In genomic region chr3:194138732-194139084, GRCh38 we compare ENCODE assay signal across 9 cellular contexts. TPM values are rescaled to one million over a fixed set of nuclear protein-coding genes. Genes with fewer than 3 reads are reported as not detected.
DNase-seq lines count a peak whose midpoint lies in the region; ATAC-seq and TF ChIP-seq lines count a peak whose summit lies in the region.
"Had no signal": no experiment of that assay in that cellular context is flagged by ENCODE, and none has a peak within 500 bp of the region (broad histone marks: within the 10 kb centered on the region; RNA-seq: fewer than 3 reads in every experiment).

No MANE protein-coding gene starts in this region.

- H3K27me3 ChIP-seq in right atrium auricular region (no peaks in the 10 kb centered on the region), colonic mucosa (no peaks in the 10 kb centered on the region), vagina (no peaks in the 10 kb centered on the region)
- H3K27me3 ChIP-seq in effector memory CD4-positive, alpha-beta T cell (replicated peaks; ENCODE audit: control insufficient read depth, insufficient read depth, low read length, poor library complexity, severe bottlenecking): peaks cover 30% of the 10 kb centered on the region

- peak overlapping the region in 1 of 2 donors; percentile 80 for H3K9ac ChIP-seq in colonic mucosa (ENCODE audit: low read depth in 2 of 2, low read length in 2 of 2)

- H3K9me3 ChIP-seq in right atrium auricular region: no peaks in the 10 kb centered on the region
- H3K9me3 ChIP-seq in colonic mucosa: no peaks in the 10 kb centered on the region
- no peaks in the 10 kb centered on the region for H3K9me3 ChIP-seq in vagina
- H3K9me3 ChIP-seq in effector memory CD4-positive, alpha-beta T cell (ENCODE audit: control insufficient read depth, low read length): no peaks in the 10 kb centered on the region

- peak overlapping the region; percentile 92 to 98 for H3K27ac ChIP-seq in right atrium auricular region
- H3K27ac ChIP-seq in colonic mucosa: peak overlapping the region; percentile 71
- peak overlapping the region; percentile 86 for H3K27ac ChIP-seq in vagina
- no peak overlapping the region for H3K27ac ChIP-seq in effector memory CD4-positive, alpha-beta T cell (ENCODE audit: insufficient read depth, low read length, poor library complexity, severe bottlenecking)

- H3K36me3 ChIP-seq in right atrium auricular region (no peaks in the 10 kb centered on the region), colonic mucosa (no peaks in the 10 kb centered on the region), vagina (no peaks in the 10 kb centered on the region)
- H3K36me3 ChIP-seq in effector memory CD4-positive, alpha-beta T cell (ENCODE audit: control insufficient read depth, insufficient read depth, low read length): no peaks in the 10 kb centered on the region

- ATAC-seq in Right ventricle myocardium inferior (no peak), GM19035 (IDR thresholded peaks at IDR 0.05; ENCODE audit: unreplicated experiment) (no peak)

- H3K4me1 ChIP-seq in right atrium auricular region (peaks cover 0 to 62% of the 10 kb centered on the region in 2 donors), colonic mucosa (peaks cover 6% of the 10 kb centered on the region), vagina (peaks cover 58% of the 10 kb centered on the region)
- H3K4me1 ChIP-seq in effector memory CD4-positive, alpha-beta T cell (ENCODE audit: control insufficient read depth, insufficient read depth, low read length, poor library complexity, severe bottlenecking): peaks cover 53% of the 10 kb centered on the region

- no peak for DNase-seq in right atrium auricular region (ENCODE audit: low spot score)
- DNase-seq in Right ventricle myocardium inferior (ENCODE audit: missing footprints): no peak
- no peak for DNase-seq in colonic mucosa
- no peak for DNase-seq in mesothelial cell of epicardium (ENCODE audit: low spot score in 2 of 2, unreplicated experiment in 2 of 2)
- no peak for DNase-seq in vagina (ENCODE audit: extremely low spot score in 2 of 2)
- no peak for DNase-seq in effector memory CD4-positive, alpha-beta T cell
- no peak for DNase-seq in activated CD8-positive, alpha-beta memory T cell treated with anti-CD3 and anti-CD28 coated beads for 24 hours
- DNase-seq: NCI-H510A treated with DMSO at 0.1 percent for 48 hours had no signal

- H3K4me3 ChIP-seq in right atrium auricular region (peak overlapping the region; percentile 59 to 75), colonic mucosa (peak overlapping the region; percentile 6), vagina (peak overlapping the region; percentile 16 to 63)
- no peak overlapping the region for H3K4me3 ChIP-seq in effector memory CD4-positive, alpha-beta T cell (ENCODE audit: insufficient read depth, low read depth, low read length, poor library complexity, severe bottlenecking)

- peak overlapping the region; percentile 90 for H3K4me3 Mint-ChIP-seq in mesothelial cell of epicardium

- no peak for TF ChIP-seq CTCF in right atrium auricular region (IDR thresholded peaks at IDR 0.05)
- no peak for TF ChIP-seq CTCF in colonic mucosa (IDR thresholded peaks at IDR 0.05)
- no peak for TF ChIP-seq CTCF in mesothelial cell of epicardium (IDR thresholded peaks at IDR 0.05; ENCODE audit: unreplicated experiment)
- TF ChIP-seq CTCF in vagina (IDR thresholded peaks at IDR 0.05): no peak

- no peak for TF ChIP-seq POLR2A in vagina (IDR thresholded peaks at IDR 0.05)

- H3K27me3 Mint-ChIP-seq in mesothelial cell of epicardium (ENCODE audit: low read depth): no peaks in the 10 kb centered on the region

- peaks cover 7% of the 10 kb centered on the region for H3K36me3 Mint-ChIP-seq in mesothelial cell of epicardium

- H3K27ac Mint-ChIP-seq in mesothelial cell of epicardium: peak overlapping the region; percentile 90

- no peaks in the 10 kb centered on the region for H3K9me3 Mint-ChIP-seq in mesothelial cell of epicardium

- intact Hi-C loops in Right ventricle myocardium inferior (cut with DNase I) (loop anchor here (5.0 kb wide), 1 partner anchor 156 kb away; no protein-coding TSS in a partner anchor), colonic mucosa (cut with DNase I) (loop anchor here (10.0 kb wide), 3 partner anchors 64 to 254 kb away; no protein-coding TSS in a partner anchor), vagina (cut with DNase I) (loop anchor here (5.0 to 10.0 kb wide), 2 partner anchors 64 to 356 kb away; no protein-coding TSS in a partner anchor)

- peaks cover 42% of the 10 kb centered on the region for H3K4me1 Mint-ChIP-seq in mesothelial cell of epicardium

RNA-seq across cellular contexts. Expression of gene HES1, which starts 2.8 kb away (rescaled TPM):
- total RNA-seq in right atrium auricular region: 10 to 100 TPM; 32.1 to 43.6 TPM
- total RNA-seq in Right ventricle myocardium inferior: 11.4 TPM
- 100 to 1,000 TPM; 102 TPM for total RNA-seq in colonic mucosa
- total RNA-seq in mesothelial cell of epicardium: 99.9 to 108 TPM (median 104 TPM) in 3 replicates
- total RNA-seq in vagina: 191 TPM
